1 cellular context compared by ENCODE assay signal in the genomic region with DNA sequence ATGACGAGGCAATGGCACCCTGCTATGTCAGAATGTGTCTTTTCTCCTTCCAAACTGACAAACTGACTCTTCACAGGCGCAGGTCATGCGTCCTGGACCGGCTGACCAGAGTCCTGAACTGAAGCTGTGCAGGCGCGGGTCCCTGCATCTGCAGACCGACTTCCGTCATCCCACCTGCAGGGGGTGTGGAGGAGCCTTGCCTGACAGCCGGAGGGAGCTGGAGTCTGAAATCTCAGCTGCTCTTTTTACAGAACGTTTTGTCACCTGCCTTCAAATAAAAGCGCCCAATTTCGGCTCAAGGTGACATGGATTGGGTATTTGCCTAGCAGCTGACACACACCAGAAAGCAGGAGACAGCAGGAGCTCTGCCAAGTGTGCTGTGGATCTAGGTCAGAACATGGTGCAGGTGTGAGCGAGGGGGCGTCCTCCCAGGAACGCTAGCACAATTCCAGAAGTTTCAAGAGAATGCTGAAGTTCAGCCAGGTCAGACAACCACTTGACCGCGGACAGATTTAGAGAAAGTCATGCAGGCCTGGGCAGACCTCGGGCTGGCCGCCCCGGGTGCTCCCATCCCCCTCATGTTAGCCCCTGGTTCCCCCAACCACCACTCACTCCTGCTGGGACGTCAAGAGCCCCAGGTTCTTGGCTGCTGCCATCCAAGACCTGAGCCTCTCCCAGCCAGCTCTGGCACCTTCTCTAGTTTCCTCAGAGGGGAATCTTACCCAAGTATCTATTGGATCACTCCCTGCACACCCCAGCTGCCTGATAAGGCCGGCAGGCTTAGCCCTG.
TF ChIP-seq lines count a peak whose summit lies in the region.

No MANE protein-coding gene starts in this region.

TF ChIP-seq in HepG2, 621 proteins besides CTCF, POLR2A, EP300 and RAD21 (continued from another document and continues in another):
- TF ChIP-seq, protein P1, sequence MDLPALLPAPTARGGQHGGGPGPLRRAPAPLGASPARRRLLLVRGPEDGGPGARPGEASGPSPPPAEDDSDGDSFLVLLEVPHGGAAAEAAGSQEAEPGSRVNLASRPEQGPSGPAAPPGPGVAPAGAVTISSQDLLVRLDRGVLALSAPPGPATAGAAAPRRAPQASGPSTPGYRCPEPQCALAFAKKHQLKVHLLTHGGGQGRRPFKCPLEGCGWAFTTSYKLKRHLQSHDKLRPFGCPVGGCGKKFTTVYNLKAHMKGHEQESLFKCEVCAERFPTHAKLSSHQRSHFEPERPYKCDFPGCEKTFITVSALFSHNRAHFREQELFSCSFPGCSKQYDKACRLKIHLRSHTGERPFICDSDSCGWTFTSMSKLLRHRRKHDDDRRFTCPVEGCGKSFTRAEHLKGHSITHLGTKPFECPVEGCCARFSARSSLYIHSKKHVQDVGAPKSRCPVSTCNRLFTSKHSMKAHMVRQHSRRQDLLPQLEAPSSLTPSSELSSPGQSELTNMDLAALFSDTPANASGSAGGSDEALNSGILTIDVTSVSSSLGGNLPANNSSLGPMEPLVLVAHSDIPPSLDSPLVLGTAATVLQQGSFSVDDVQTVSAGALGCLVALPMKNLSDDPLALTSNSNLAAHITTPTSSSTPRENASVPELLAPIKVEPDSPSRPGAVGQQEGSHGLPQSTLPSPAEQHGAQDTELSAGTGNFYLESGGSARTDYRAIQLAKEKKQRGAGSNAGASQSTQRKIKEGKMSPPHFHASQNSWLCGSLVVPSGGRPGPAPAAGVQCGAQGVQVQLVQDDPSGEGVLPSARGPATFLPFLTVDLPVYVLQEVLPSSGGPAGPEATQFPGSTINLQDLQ (CRISPR knock-in tag; IDR thresholded peaks at IDR 0.05) = no peak
- TF ChIP-seq RXRA (CRISPR knock-in tag; IDR thresholded peaks at IDR 0.05) (0 out of 2 replicates have a peak, but pooled peaks have one; percentile 38), HNF4A (CRISPR knock-in tag; IDR thresholded peaks at IDR 0.05) (peak; percentile 28; the same call in 1 of the 2 replicates), CREB1 (IDR thresholded peaks at IDR 0.05) (no peak), CREB1 (CRISPR knock-in tag; IDR thresholded peaks at IDR 0.05) (no peak), CAMTA2 (CRISPR knock-in tag; IDR thresholded peaks at IDR 0.05; ENCODE audit: borderline replicate concordance) (no peak), CBX5 (CRISPR knock-in tag; IDR thresholded peaks at IDR 0.05; ENCODE audit: borderline replicate concordance) (no peak), IRX3 (CRISPR knock-in tag; IDR thresholded peaks at IDR 0.05; ENCODE audit: borderline replicate concordance, low read depth) (no peak), ZNF333 (CRISPR knock-in tag; IDR thresholded peaks at IDR 0.05; ENCODE audit: borderline replicate concordance) (0 out of 2 replicates have a peak, but pooled peaks have one; percentile 30), ISL2 (CRISPR knock-in tag; IDR thresholded peaks at IDR 0.05) (0 out of 2 replicates have a peak, but pooled peaks have one; percentile 26), ETV5 (CRISPR knock-in tag; IDR thresholded peaks at IDR 0.05; ENCODE audit: borderline replicate concordance) (0 out of 2 replicates have a peak, but pooled peaks have one; percentile 9), ZNF766 (CRISPR knock-in tag; IDR thresholded peaks at IDR 0.05; ENCODE audit: borderline replicate concordance) (no peak), BCL6 (CRISPR knock-in tag; IDR thresholded peaks at IDR 0.05) (no peak), ZNF205 (CRISPR knock-in tag; IDR thresholded peaks at IDR 0.05) (no peak), PLRG1 (conservative IDR thresholded peaks at IDR 0.05) (no peak), EEA1 (CRISPR knock-in tag; IDR thresholded peaks at IDR 0.05; ENCODE audit: borderline replicate concordance) (no peak), YEATS4 (CRISPR knock-in tag; IDR thresholded peaks at IDR 0.05; ENCODE audit: borderline replicate concordance) (no peak), TP53 (CRISPR knock-in tag; conservative IDR thresholded peaks at IDR 0.05) (no peak), NR3C1 (CRISPR knock-in tag; IDR thresholded peaks at IDR 0.05) (no peak), GFI1 (CRISPR knock-in tag; IDR thresholded peaks at IDR 0.05; ENCODE audit: borderline replicate concordance) (peak; percentile 76; the same call in 1 of the 2 replicates), MIER3 (CRISPR knock-in tag; IDR thresholded peaks at IDR 0.05; ENCODE audit: borderline replicate concordance) (no peak), BORCS8-MEF2B (CRISPR knock-in tag; IDR thresholded peaks at IDR 0.05) (peak; percentile 39; the same call in 1 of the 2 replicates), NCOR1 (IDR thresholded peaks at IDR 0.05; ENCODE audit: borderline replicate concordance, low read length) (no peak), ZNF17 (CRISPR knock-in tag; IDR thresholded peaks at IDR 0.05) (no peak)
- TF ChIP-seq, protein P2, sequence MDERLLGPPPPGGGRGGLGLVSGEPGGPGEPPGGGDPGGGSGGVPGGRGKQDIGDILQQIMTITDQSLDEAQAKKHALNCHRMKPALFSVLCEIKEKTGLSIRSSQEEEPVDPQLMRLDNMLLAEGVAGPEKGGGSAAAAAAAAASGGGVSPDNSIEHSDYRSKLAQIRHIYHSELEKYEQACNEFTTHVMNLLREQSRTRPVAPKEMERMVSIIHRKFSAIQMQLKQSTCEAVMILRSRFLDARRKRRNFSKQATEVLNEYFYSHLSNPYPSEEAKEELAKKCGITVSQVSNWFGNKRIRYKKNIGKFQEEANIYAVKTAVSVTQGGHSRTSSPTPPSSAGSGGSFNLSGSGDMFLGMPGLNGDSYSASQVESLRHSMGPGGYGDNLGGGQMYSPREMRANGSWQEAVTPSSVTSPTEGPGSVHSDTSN (CRISPR knock-in tag; IDR thresholded peaks at IDR 0.05) = no peak
- TF ChIP-seq, protein P3, sequence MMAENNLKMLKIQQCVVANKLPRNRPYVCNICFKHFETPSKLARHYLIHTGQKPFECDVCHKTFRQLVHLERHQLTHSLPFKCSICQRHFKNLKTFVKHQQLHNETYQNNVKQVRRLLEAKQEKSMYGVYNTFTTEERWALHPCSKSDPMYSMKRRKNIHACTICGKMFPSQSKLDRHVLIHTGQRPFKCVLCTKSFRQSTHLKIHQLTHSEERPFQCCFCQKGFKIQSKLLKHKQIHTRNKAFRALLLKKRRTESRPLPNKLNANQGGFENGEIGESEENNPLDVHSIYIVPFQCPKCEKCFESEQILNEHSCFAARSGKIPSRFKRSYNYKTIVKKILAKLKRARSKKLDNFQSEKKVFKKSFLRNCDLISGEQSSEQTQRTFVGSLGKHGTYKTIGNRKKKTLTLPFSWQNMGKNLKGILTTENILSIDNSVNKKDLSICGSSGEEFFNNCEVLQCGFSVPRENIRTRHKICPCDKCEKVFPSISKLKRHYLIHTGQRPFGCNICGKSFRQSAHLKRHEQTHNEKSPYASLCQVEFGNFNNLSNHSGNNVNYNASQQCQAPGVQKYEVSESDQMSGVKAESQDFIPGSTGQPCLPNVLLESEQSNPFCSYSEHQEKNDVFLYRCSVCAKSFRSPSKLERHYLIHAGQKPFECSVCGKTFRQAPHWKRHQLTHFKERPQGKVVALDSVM (CRISPR knock-in tag; IDR thresholded peaks at IDR 0.05) = no peak
- TF ChIP-seq, protein P4, sequence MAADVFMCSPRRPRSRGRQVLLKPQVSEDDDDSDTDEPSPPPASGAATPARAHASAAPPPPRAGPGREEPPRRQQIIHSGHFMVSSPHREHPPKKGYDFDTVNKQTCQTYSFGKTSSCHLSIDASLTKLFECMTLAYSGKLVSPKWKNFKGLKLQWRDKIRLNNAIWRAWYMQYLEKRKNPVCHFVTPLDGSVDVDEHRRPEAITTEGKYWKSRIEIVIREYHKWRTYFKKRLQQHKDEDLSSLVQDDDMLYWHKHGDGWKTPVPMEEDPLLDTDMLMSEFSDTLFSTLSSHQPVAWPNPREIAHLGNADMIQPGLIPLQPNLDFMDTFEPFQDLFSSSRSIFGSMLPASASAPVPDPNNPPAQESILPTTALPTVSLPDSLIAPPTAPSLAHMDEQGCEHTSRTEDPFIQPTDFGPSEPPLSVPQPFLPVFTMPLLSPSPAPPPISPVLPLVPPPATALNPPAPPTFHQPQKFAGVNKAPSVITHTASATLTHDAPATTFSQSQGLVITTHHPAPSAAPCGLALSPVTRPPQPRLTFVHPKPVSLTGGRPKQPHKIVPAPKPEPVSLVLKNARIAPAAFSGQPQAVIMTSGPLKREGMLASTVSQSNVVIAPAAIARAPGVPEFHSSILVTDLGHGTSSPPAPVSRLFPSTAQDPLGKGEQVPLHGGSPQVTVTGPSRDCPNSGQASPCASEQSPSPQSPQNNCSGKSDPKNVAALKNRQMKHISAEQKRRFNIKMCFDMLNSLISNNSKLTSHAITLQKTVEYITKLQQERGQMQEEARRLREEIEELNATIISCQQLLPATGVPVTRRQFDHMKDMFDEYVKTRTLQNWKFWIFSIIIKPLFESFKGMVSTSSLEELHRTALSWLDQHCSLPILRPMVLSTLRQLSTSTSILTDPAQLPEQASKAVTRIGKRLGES (CRISPR knock-in tag; IDR thresholded peaks at IDR 0.05; ENCODE audit: borderline replicate concordance) = no peak
- TF ChIP-seq, protein P5, sequence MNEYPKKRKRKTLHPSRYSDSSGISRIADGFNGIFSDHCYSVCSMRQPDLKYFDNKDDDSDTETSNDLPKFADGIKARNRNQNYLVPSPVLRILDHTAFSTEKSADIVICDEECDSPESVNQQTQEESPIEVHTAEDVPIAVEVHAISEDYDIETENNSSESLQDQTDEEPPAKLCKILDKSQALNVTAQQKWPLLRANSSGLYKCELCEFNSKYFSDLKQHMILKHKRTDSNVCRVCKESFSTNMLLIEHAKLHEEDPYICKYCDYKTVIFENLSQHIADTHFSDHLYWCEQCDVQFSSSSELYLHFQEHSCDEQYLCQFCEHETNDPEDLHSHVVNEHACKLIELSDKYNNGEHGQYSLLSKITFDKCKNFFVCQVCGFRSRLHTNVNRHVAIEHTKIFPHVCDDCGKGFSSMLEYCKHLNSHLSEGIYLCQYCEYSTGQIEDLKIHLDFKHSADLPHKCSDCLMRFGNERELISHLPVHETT (CRISPR knock-in tag; conservative IDR thresholded peaks at IDR 0.05) = no peak
- TF ChIP-seq, protein P6, sequence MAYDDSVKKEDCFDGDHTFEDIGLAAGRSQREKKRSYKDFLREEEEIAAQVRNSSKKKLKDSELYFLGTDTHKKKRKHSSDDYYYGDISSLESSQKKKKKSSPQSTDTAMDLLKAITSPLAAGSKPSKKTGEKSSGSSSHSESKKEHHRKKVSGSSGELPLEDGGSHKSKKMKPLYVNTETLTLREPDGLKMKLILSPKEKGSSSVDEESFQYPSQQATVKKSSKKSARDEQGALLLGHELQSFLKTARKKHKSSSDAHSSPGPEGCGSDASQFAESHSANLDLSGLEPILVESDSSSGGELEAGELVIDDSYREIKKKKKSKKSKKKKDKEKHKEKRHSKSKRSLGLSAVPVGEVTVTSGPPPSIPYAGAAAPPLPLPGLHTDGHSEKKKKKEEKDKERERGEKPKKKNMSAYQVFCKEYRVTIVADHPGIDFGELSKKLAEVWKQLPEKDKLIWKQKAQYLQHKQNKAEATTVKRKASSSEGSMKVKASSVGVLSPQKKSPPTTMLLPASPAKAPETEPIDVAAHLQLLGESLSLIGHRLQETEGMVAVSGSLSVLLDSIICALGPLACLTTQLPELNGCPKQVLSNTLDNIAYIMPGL (CRISPR knock-in tag; IDR thresholded peaks at IDR 0.05; ENCODE audit: borderline replicate concordance in 1 of 2, low read depth in 1 of 2) = no peak
- TF ChIP-seq, protein P7, sequence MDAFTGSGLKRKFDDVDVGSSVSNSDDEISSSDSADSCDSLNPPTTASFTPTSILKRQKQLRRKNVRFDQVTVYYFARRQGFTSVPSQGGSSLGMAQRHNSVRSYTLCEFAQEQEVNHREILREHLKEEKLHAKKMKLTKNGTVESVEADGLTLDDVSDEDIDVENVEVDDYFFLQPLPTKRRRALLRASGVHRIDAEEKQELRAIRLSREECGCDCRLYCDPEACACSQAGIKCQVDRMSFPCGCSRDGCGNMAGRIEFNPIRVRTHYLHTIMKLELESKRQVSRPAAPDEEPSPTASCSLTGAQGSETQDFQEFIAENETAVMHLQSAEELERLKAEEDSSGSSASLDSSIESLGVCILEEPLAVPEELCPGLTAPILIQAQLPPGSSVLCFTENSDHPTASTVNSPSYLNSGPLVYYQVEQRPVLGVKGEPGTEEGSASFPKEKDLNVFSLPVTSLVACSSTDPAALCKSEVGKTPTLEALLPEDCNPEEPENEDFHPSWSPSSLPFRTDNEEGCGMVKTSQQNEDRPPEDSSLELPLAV (CRISPR knock-in tag; conservative IDR thresholded peaks at IDR 0.05; ENCODE audit: low read depth) = no peak
- TF ChIP-seq, protein P8, sequence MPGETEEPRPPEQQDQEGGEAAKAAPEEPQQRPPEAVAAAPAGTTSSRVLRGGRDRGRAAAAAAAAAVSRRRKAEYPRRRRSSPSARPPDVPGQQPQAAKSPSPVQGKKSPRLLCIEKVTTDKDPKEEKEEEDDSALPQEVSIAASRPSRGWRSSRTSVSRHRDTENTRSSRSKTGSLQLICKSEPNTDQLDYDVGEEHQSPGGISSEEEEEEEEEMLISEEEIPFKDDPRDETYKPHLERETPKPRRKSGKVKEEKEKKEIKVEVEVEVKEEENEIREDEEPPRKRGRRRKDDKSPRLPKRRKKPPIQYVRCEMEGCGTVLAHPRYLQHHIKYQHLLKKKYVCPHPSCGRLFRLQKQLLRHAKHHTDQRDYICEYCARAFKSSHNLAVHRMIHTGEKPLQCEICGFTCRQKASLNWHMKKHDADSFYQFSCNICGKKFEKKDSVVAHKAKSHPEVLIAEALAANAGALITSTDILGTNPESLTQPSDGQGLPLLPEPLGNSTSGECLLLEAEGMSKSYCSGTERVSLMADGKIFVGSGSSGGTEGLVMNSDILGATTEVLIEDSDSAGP (CRISPR knock-in tag; IDR thresholded peaks at IDR 0.05; ENCODE audit: borderline replicate concordance) = 0 out of 2 replicates have a peak, but pooled peaks have one; percentile 55
- TF ChIP-seq, protein P9, sequence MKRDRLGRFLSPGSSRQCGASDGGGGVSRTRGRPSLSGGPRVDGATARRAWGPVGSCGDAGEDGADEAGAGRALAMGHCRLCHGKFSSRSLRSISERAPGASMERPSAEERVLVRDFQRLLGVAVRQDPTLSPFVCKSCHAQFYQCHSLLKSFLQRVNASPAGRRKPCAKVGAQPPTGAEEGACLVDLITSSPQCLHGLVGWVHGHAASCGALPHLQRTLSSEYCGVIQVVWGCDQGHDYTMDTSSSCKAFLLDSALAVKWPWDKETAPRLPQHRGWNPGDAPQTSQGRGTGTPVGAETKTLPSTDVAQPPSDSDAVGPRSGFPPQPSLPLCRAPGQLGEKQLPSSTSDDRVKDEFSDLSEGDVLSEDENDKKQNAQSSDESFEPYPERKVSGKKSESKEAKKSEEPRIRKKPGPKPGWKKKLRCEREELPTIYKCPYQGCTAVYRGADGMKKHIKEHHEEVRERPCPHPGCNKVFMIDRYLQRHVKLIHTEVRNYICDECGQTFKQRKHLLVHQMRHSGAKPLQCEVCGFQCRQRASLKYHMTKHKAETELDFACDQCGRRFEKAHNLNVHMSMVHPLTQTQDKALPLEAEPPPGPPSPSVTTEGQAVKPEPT (CRISPR knock-in tag; IDR thresholded peaks at IDR 0.05; ENCODE audit: low read depth) = no peak
- TF ChIP-seq, protein P10, sequence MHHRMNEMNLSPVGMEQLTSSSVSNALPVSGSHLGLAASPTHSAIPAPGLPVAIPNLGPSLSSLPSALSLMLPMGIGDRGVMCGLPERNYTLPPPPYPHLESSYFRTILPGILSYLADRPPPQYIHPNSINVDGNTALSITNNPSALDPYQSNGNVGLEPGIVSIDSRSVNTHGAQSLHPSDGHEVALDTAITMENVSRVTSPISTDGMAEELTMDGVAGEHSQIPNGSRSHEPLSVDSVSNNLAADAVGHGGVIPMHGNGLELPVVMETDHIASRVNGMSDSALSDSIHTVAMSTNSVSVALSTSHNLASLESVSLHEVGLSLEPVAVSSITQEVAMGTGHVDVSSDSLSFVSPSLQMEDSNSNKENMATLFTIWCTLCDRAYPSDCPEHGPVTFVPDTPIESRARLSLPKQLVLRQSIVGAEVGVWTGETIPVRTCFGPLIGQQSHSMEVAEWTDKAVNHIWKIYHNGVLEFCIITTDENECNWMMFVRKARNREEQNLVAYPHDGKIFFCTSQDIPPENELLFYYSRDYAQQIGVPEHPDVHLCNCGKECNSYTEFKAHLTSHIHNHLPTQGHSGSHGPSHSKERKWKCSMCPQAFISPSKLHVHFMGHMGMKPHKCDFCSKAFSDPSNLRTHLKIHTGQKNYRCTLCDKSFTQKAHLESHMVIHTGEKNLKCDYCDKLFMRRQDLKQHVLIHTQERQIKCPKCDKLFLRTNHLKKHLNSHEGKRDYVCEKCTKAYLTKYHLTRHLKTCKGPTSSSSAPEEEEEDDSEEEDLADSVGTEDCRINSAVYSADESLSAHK (CRISPR knock-in tag; IDR thresholded peaks at IDR 0.05; ENCODE audit: borderline replicate concordance) = no peak
